ENCODE assay signal across 8 cellular contexts in genomic region chr2:216031960-216032689, GRCh38. TPM values are rescaled to one million over a fixed set of nuclear protein-coding genes. Genes with fewer than 3 reads are reported as not detected.
DNase-seq lines count a peak whose midpoint lies in the region; ATAC-seq and TF ChIP-seq lines count a peak whose summit lies in the region.

No MANE protein-coding gene starts in this region.

- TF ChIP-seq CTCF in right atrium auricular region (IDR thresholded peaks at IDR 0.05) = no peak

- H3K36me3 ChIP-seq in right atrium auricular region = no peaks in the 10 kb centered on the region

- DNase-seq in COLO829 (ENCODE audit: low spot score) (peak; percentile 70), caudate nucleus (lab: John Stamatoyannopoulos, UW) (peak in 2 of 61 donors; percentile 30 to 49), DMS79 (lab: John Stamatoyannopoulos, UW) (no peak), right atrium auricular region (ENCODE audit: low spot score) (no peak), iPS-NIHi7 (ENCODE audit: extremely low spot score) (no peak)
- no peak for DNase-seq in activated effector memory CD4-positive, alpha-beta T cell treated with anti-CD3 and anti-CD28 coated beads, Interleukin-2, amount 50 U/mL, for 16 hours

- ATAC-seq in GM19452 (IDR thresholded peaks at IDR 0.05; ENCODE audit: unreplicated experiment) (peak; percentile 82), HG03342 (IDR thresholded peaks at IDR 0.05; ENCODE audit: unreplicated experiment) (peak; percentile 81)

- no peaks in the 10 kb centered on the region for H3K27me3 ChIP-seq in right atrium auricular region

- H3K27ac ChIP-seq in caudate nucleus (ENCODE audit: low read depth, low read length) = peak overlapping the region; percentile 54
- no peak overlapping the region for H3K27ac ChIP-seq in right atrium auricular region

- no peaks in the 10 kb centered on the region for H3K9me3 ChIP-seq in right atrium auricular region

- no peak overlapping the region for H3K4me3 ChIP-seq in right atrium auricular region

- no peaks in the 10 kb centered on the region for H3K4me1 ChIP-seq in right atrium auricular region

RNA-seq across cellular contexts. Expression of gene MREG, which starts 18.8 kb away (rescaled TPM):
- under 1 TPM; 0.35 to 0.41 TPM for total RNA-seq in right atrium auricular region

RNA-seq across cellular contexts. Expression of gene PECR, which starts 49.5 kb away (rescaled TPM):
- 1 to 10 TPM; 2.0 to 6.0 TPM for total RNA-seq in right atrium auricular region

RNA-seq across cellular contexts. Expression of gene TMEM169, which starts 49.6 kb away (rescaled TPM):
- under 1 TPM; 0.26 to 0.94 TPM for total RNA-seq in right atrium auricular region
